15 cellular contexts compared by ENCODE assay signal in genomic region chr14:72714871-72715214, GRCh38.
DNase-seq lines count a peak whose midpoint lies in the region; ATAC-seq and TF ChIP-seq lines count a peak whose summit lies in the region.
"Had no signal": no experiment of that assay in that cellular context is flagged by ENCODE, and none has a peak within 500 bp of the region (broad histone marks: within the 10 kb centered on the region; RNA-seq: fewer than 3 reads in every experiment).

No MANE protein-coding gene starts in this region.

- no peak overlapping the region for H3K4me3 ChIP-seq in CD8-positive, alpha-beta memory T cell (ENCODE audit: low read length)
- H3K4me3 ChIP-seq in Panc1 (ENCODE audit: low read depth in 2 of 2, low read length in 2 of 2) (no peak overlapping the region), heart left ventricle (no peak overlapping the region), ovary (no peak overlapping the region), body of pancreas (no peak overlapping the region)
- H3K4me3 ChIP-seq: adrenal gland, SK-N-MC had no signal

- H3K36me3 ChIP-seq in CD8-positive, alpha-beta memory T cell (ENCODE audit: insufficient read depth, low read length): no peaks in the 10 kb centered on the region
- H3K36me3 ChIP-seq in Panc1 (ENCODE audit: control insufficient read depth, insufficient read depth, low read length): no peaks in the 10 kb centered on the region
- H3K36me3 ChIP-seq in heart left ventricle: peaks cover 0 to 13% (median 0%) of the 10 kb centered on the region in 9 donors
- H3K36me3 ChIP-seq in ovary: no peaks in the 10 kb centered on the region
- H3K36me3 ChIP-seq in body of pancreas (replicated peaks in 1 of 2; ENCODE audit: insufficient read depth in 1 of 2, low read depth in 2 of 2): no peaks in the 10 kb centered on the region
- H3K36me3 ChIP-seq: adrenal gland, BE2C, WERI-Rb-1 had no signal

- peaks cover 40 to 56% (median 53%) of the 10 kb centered on the region in 3 donors for H3K4me1 Mint-ChIP-seq in CD8-positive, alpha-beta memory T cell

- no peaks in the 10 kb centered on the region for H3K9me3 Mint-ChIP-seq in CD8-positive, alpha-beta memory T cell
- H3K9me3 Mint-ChIP-seq: mesothelial cell of epicardium had no signal

- peak overlapping the region in 4 of 8 donors; percentile 23 to 87 (median 60) for H3K27ac Mint-ChIP-seq in CD8-positive, alpha-beta memory T cell

- peak overlapping the region in 6 of 7 donors; percentile 4 to 61 (median 39) for H3K4me3 Mint-ChIP-seq in CD8-positive, alpha-beta memory T cell
- H3K4me3 Mint-ChIP-seq: mesothelial cell of epicardium had no signal

- no peaks in the 10 kb centered on the region for H3K9me3 ChIP-seq in CD8-positive, alpha-beta memory T cell (ENCODE audit: low read length)
- H3K9me3 ChIP-seq in Panc1 (ENCODE audit: control insufficient read depth, insufficient read depth, low read depth, low read length) (no peaks in the 10 kb centered on the region), heart left ventricle (no peaks in the 10 kb centered on the region), ovary (no peaks in the 10 kb centered on the region), body of pancreas (no peaks in the 10 kb centered on the region)
- H3K9me3 ChIP-seq: adrenal gland, BE2C had no signal

- DNase-seq in CD8-positive, alpha-beta memory T cell: no peak
- DNase-seq in Panc1 (ENCODE audit: low read depth, low spot score) (no peak), heart left ventricle (peak in 3 of 5 donors; percentile 45 to 79 (median 76)), ovary (peak in 3 of 5 donors; percentile 33 to 55 (median 39)), body of pancreas (no peak), medulla oblongata (ENCODE audit: extremely low spot score) (no peak)
- DNase-seq: adrenal gland, BE2C, NCI-H1092 treated with DMSO at 0.1 percent for 48 hours, NCI-H2227 treated with DMSO at 0.1 percent for 48 hours, WERI-Rb-1 had no signal

- in situ Hi-C loops in Panc1 (cut with HindIII; ENCODE audit: low pct_unique_long_range_greater_than_20kb, low sequenced_read_pairs): no loop called here

- ATAC-seq in Panc1 (0 out of 2 replicates have a peak, but pooled peaks have one; percentile 46), heart left ventricle (peak; percentile 36 to 66 (median 60)), SK-N-SH treated with all-trans-retinoic acid at 6 μM for 48 hours (no peak), GM19397 (IDR thresholded peaks at IDR 0.05; ENCODE audit: unreplicated experiment) (no peak), body of pancreas (no peak)

- TF ChIP-seq CTCF in Panc1 (IDR thresholded peaks at IDR 0.05): no peak
- TF ChIP-seq CTCF in heart left ventricle (IDR thresholded peaks at IDR 0.05): no peak
- TF ChIP-seq CTCF in ovary (IDR thresholded peaks at IDR 0.05): no peak
- TF ChIP-seq CTCF in body of pancreas (IDR thresholded peaks at IDR 0.05): no peak

- no peaks in the 10 kb centered on the region for H3K27me3 ChIP-seq in CD8-positive, alpha-beta memory T cell (ENCODE audit: insufficient read depth, low read length, poor library complexity, severe bottlenecking)
- H3K27me3 ChIP-seq in Panc1 (ENCODE audit: control insufficient read depth, insufficient read depth, low read length) (no peaks in the 10 kb centered on the region; the same call in 1 of the 2 replicates), heart left ventricle (no peaks in the 10 kb centered on the region), ovary (no peaks in the 10 kb centered on the region), body of pancreas (no peaks in the 10 kb centered on the region)
- H3K27me3 ChIP-seq: adrenal gland, BE2C had no signal

- 48 to 55% (median 53%) methylated on average over 8 of the region's 8 CpGs for WGBS in heart left ventricle, 4 donors
- WGBS in ovary, 3 donors: 51 to 70% (median 67%) methylated on average over 7 to 8 of the region's 8 CpGs
- WGBS in body of pancreas, 2 donors: 75 to 93% methylated on average over 3 to 8 of the region's 8 CpGs

- TF ChIP-seq POLR2A in heart left ventricle (IDR thresholded peaks at IDR 0.05) (no peak), ovary (IDR thresholded peaks at IDR 0.05) (no peak), body of pancreas (IDR thresholded peaks at IDR 0.05) (no peak)

- CTCF ChIA-PET in CD8-positive, alpha-beta memory T cell (lab: Charles Lee): no interaction called here
- CTCF ChIA-PET in Panc1 (lab: Charles Lee): no interaction called here

- no peak for TF ChIP-seq EP300 in ovary (IDR thresholded peaks at IDR 0.05)

- BruUV-seq in Panc1 (replicated peaks; lab: Mats Ljungman, UMichigan): no TSS peak

- POLR2A ChIA-PET in CD8-positive, alpha-beta memory T cell (lab: Charles Lee): no interaction called here
- POLR2A ChIA-PET in Panc1 (lab: Charles Lee): no interaction called here

- peaks cover 34% of the 10 kb centered on the region for H3K4me1 ChIP-seq in CD8-positive, alpha-beta memory T cell (ENCODE audit: insufficient read depth, low read length)
- no peaks in the 10 kb centered on the region for H3K4me1 ChIP-seq in Panc1 (ENCODE audit: control insufficient read depth, insufficient read depth, low read length)
- peaks cover 0 to 66% (median 32%) of the 10 kb centered on the region in 12 donors for H3K4me1 ChIP-seq in heart left ventricle
- peaks cover 24% of the 10 kb centered on the region for H3K4me1 ChIP-seq in ovary (ENCODE audit: insufficient read depth)
- no peaks in the 10 kb centered on the region for H3K4me1 ChIP-seq in body of pancreas
- H3K4me1 ChIP-seq: adrenal gland had no signal

- H3K27me3 Mint-ChIP-seq in CD8-positive, alpha-beta memory T cell: peaks cover 0 to 4% of the 10 kb centered on the region in 2 donors

- H3K27ac ChIP-seq in CD8-positive, alpha-beta memory T cell (ENCODE audit: low read depth, low read length): no peak overlapping the region
- no peak overlapping the region for H3K27ac ChIP-seq in Panc1 (ENCODE audit: low read length)
- peak overlapping the region; percentile 74 to 93 (median 88) for H3K27ac ChIP-seq in heart left ventricle
- H3K27ac ChIP-seq in ovary: peak overlapping the region in 1 of 2 donors; percentile 40
- no peak overlapping the region for H3K27ac ChIP-seq in body of pancreas
- H3K27ac ChIP-seq: adrenal gland, SK-N-MC, WERI-Rb-1 had no signal

- intact Hi-C loops in Panc1 (cut with micrococcal nuclease; ENCODE audit: unreplicated experiment): no loop called here
- intact Hi-C loops in heart left ventricle (cut with DNase I): loop anchor here in 7 of 10 donors (5.0 to 10.0 kb wide), 3 partner anchors 100 to 180 kb away; partner anchors contain the start of gene DPF3 (in 7 of the 7)
- intact Hi-C loops in ovary (cut with DNase I): loop anchor here in 1 of 4 donors (10.0 kb wide), 1 partner anchor 180 kb away; the partner anchor contains the start of gene DPF3
- intact Hi-C loops in body of pancreas (cut with DNase I): no loop called here

- H3K36me3 Mint-ChIP-seq in CD8-positive, alpha-beta memory T cell: no peaks in the 10 kb centered on the region
- H3K36me3 Mint-ChIP-seq: mesothelial cell of epicardium had no signal

TF ChIP-seq in SK-N-SH treated with all-trans-retinoic acid at 6 μM for 48 hours, 23 proteins besides CTCF, POLR2A, EP300 and RAD21:
- TF ChIP-seq ZC3H10 (CRISPR knock-in tag; IDR thresholded peaks at IDR 0.05) (no peak), ZFP3 (CRISPR knock-in tag; IDR thresholded peaks at IDR 0.05) (no peak), OSR1 (CRISPR knock-in tag; IDR thresholded peaks at IDR 0.05) (no peak), BACH2 (CRISPR knock-in tag; IDR thresholded peaks at IDR 0.05; ENCODE audit: borderline replicate concordance) (no peak), CSRNP3 (CRISPR knock-in tag; IDR thresholded peaks at IDR 0.05) (no peak), TOX (CRISPR knock-in tag; IDR thresholded peaks at IDR 0.05; ENCODE audit: borderline replicate concordance) (no peak)

Comparison
In these comparisons a context has a peak if more than half of its experiments do, and no peak if none do; other contexts are left out.
1. DNase-seq: peak in heart left ventricle (3 of 5) and ovary (3 of 5); none in CD8-positive, alpha-beta memory T cell (0 of 5), Panc1 (single experiment), body of pancreas (0 of 4) and medulla oblongata (single experiment).
2. H3K27ac ChIP-seq: peak in heart left ventricle (12 of 12); none in CD8-positive, alpha-beta memory T cell (single experiment), Panc1 (single experiment) and body of pancreas (0 of 4).
3. ATAC-seq: peak in Panc1 (single experiment) and heart left ventricle (4 of 4); none in SK-N-SH treated with all-trans-retinoic acid at 6 μM for 48 hours (single experiment), GM19397 (single experiment) and body of pancreas (single experiment).
4. intact Hi-C loops: an anchor here in heart left ventricle (5.0 to 10.0 kb wide); none called in Panc1 and body of pancreas.